ENCODE assay signal across 1 cellular context in the genomic region with DNA sequence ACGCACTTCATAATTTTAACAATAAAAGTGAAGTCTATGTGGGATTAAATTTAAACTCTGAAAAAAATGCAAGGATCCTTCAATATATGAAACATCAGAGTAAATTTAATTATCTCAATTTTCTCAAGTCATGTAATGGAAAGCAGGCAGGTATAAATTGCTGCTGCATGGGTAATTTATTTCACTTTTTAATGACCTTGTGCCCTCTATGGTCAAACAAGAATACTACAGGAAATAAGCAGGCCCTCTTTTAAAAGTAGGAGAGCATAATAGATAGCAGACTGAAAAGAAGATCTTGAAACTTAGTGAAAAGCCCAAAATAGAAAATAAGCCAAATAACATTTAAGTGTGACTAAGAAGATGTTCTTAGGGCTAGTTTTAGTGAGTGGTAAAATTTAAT.
TF ChIP-seq lines count a peak whose summit lies in the region.

No MANE protein-coding gene starts in this region.

TF ChIP-seq in HCT116, 20 proteins besides CTCF, POLR2A, EP300 and RAD21 (continued from another document):
- no peak for TF ChIP-seq EZH2phosphoT487 (IDR thresholded peaks at IDR 0.05; ENCODE audit: borderline replicate concordance)
- no peak for TF ChIP-seq SIN3A (IDR thresholded peaks at IDR 0.05; ENCODE audit: low read depth)
TF ChIP-seq in HCT116: peak in this region for 0.
